In the genomic region with DNA sequence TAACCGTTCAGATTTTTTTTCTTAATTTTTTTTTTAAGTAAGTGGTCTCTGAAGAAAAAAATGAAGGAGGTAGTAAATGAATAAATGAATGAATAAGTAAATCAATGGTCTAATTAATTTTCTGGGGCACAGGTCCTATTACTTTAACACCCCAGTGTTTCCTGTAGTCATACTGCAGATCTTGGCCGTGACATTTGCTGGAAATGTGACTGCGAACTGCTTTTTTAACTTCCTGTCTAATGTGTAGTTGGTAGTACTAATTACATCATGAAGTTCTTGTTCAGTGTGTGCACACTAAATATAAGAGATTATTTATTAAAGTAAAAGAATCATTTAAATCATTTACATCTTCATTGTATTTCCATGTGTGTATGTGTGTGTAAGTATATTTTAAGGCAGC, we compare ENCODE assay signal across 26 cellular contexts. TPM values are rescaled to one million over a fixed set of nuclear protein-coding genes. Genes with fewer than 3 reads are reported as not detected.
DNase-seq lines count a peak whose midpoint lies in the region; ATAC-seq lines count a peak whose summit lies in the region.
"Had no signal": no experiment of that assay in that cellular context is flagged by ENCODE, and none has a peak within 500 bp of the region (broad histone marks: within the 10 kb centered on the region; RNA-seq: fewer than 3 reads in every experiment).

No MANE protein-coding gene starts in this region.

- peaks cover 49% of the 10 kb centered on the region for H3K36me3 Mint-ChIP-seq in activated naive CD4-positive, alpha-beta T cell treated with anti-CD3 and anti-CD28 coated beads for 36 hours (ENCODE audit: low read depth)
- H3K36me3 Mint-ChIP-seq in activated CD4-positive, alpha-beta memory T cell treated with anti-CD3 and anti-CD28 coated beads for 36 hours = peaks cover 35% of the 10 kb centered on the region
- peaks cover 28% of the 10 kb centered on the region for H3K36me3 Mint-ChIP-seq in central memory CD8-positive, alpha-beta T cell (ENCODE audit: insufficient read depth)

- H3K79me2 ChIP-seq in Karpas-422 (ENCODE audit: low read length) = peaks cover 99% of the 10 kb centered on the region

- CTCF ChIA-PET in activated naive CD4-positive, alpha-beta T cell treated with anti-CD3 and anti-CD28 coated beads for 36 hours (lab: Charles Lee) = no interaction called here
- CTCF ChIA-PET in activated CD4-positive, alpha-beta memory T cell treated with anti-CD3 and anti-CD28 coated beads for 36 hours (lab: Charles Lee) = no interaction called here

- DNase-seq in activated naive CD4-positive, alpha-beta T cell treated with anti-CD3 and anti-CD28 coated beads for 36 hours = peak; percentile 60
- DNase-seq in activated naive CD4-positive, alpha-beta T cell treated with anti-CD3 and anti-CD28 coated beads, Interleukin-2, amount 50 U/mL, for 16 hours = no peak
- DNase-seq in activated CD4-positive, alpha-beta memory T cell treated with anti-CD3 and anti-CD28 coated beads for 36 hours = peak; percentile 25
- DNase-seq in central memory CD8-positive, alpha-beta T cell (ENCODE audit: low spot score in 2 of 2) = no peak
- DNase-seq in stimulated activated naive CD8-positive, alpha-beta T cell treated with anti-CD3 and anti-CD28 coated beads, Interleukin-15, amount 100 ng/mL, for 72 hours = no peak
- no peak for DNase-seq in Karpas-422
- no peak for DNase-seq in stimulated activated CD4-positive, alpha-beta T cell treated with anti-CD3 and anti-CD28 coated beads, Interleukin-4, amount 100 ng/mL, for 1 hour
- DNase-seq: aorta; DMS153; H9; hypothalamus; KG1; left colon; mesenchymal stem cell; MG63; NCI-H1105; NCI-H187; NCI-H2171; RPMI8226; SJCRH30; small intestine; stimulated activated naive CD4-positive, alpha-beta T cell treated with Interleukin-2 at 50 U/mL for 16 hours; WERI-Rb-1 had no signal

- no peak overlapping the region for H3K4me3 Mint-ChIP-seq in activated naive CD4-positive, alpha-beta T cell treated with anti-CD3 and anti-CD28 coated beads for 36 hours
- no peak overlapping the region for H3K4me3 Mint-ChIP-seq in activated CD4-positive, alpha-beta memory T cell treated with anti-CD3 and anti-CD28 coated beads for 36 hours
- H3K4me3 Mint-ChIP-seq in central memory CD8-positive, alpha-beta T cell = peak overlapping the region; percentile 9
- H3K4me3 Mint-ChIP-seq in stimulated activated naive CD8-positive, alpha-beta T cell treated with anti-CD3 and anti-CD28 coated beads, Interleukin-15, amount 100 ng/mL, for 72 hours = peak overlapping the region; percentile 44 to 51
- H3K4me3 Mint-ChIP-seq: H9 had no signal

- H2AFZ ChIP-seq in Karpas-422 (ENCODE audit: low read length) = no peak overlapping the region

- H3K4me2 ChIP-seq in Karpas-422 (ENCODE audit: low read depth, low read length, poor library complexity, severe bottlenecking) = no peak overlapping the region

- no peaks in the 10 kb centered on the region for H3K27me3 Mint-ChIP-seq in activated naive CD4-positive, alpha-beta T cell treated with anti-CD3 and anti-CD28 coated beads for 36 hours (ENCODE audit: low read depth)
- no peaks in the 10 kb centered on the region for H3K27me3 Mint-ChIP-seq in activated CD4-positive, alpha-beta memory T cell treated with anti-CD3 and anti-CD28 coated beads for 36 hours
- H3K27me3 Mint-ChIP-seq in central memory CD8-positive, alpha-beta T cell = no peaks in the 10 kb centered on the region
- no peaks in the 10 kb centered on the region for H3K27me3 Mint-ChIP-seq in stimulated activated naive CD8-positive, alpha-beta T cell treated with anti-CD3 and anti-CD28 coated beads, Interleukin-15, amount 100 ng/mL, for 72 hours

- H3K4me3 ChIP-seq in Karpas-422 (ENCODE audit: low read length) = no peak overlapping the region
- H3K4me3 ChIP-seq: MG63, right atrium auricular region, SJCRH30, thoracic aorta had no signal

- H3K4me1 ChIP-seq in Karpas-422 (ENCODE audit: low read length) = peaks cover 8% of the 10 kb centered on the region
- H3K4me1 ChIP-seq: SJCRH30 had no signal

- no peaks in the 10 kb centered on the region for H3K9me3 ChIP-seq in Karpas-422 (ENCODE audit: low read length)

- POLR2A ChIA-PET in activated CD4-positive, alpha-beta memory T cell treated with anti-CD3 and anti-CD28 coated beads for 36 hours (lab: Charles Lee) = no interaction called here

- no peaks in the 10 kb centered on the region for H3K27me3 ChIP-seq in Karpas-422 (ENCODE audit: low read length)
- H3K27me3 ChIP-seq: MG63, right atrium auricular region, SJCRH30 had no signal

- intact Hi-C loops in activated naive CD4-positive, alpha-beta T cell treated with anti-CD3 and anti-CD28 coated beads for 36 hours (cut with micrococcal nuclease) = no loop called here
- intact Hi-C loops in activated CD4-positive, alpha-beta memory T cell treated with anti-CD3 and anti-CD28 coated beads for 36 hours (cut with micrococcal nuclease) = no loop called here

- peaks cover 4% of the 10 kb centered on the region; the same call in 1 of the 2 replicates for H3K36me3 ChIP-seq in Karpas-422 (ENCODE audit: insufficient read depth, low read length)
- H3K36me3 ChIP-seq: right atrium auricular region, thoracic aorta had no signal

- no peak overlapping the region for H3K27ac ChIP-seq in Karpas-422 (ENCODE audit: low read length)
- H3K27ac ChIP-seq: epithelial cell of prostate, right atrium auricular region, SJCRH30, thoracic aorta, WERI-Rb-1 had no signal

- ATAC-seq in central memory CD8-positive, alpha-beta T cell (replicated peaks; ENCODE audit: extremely low read depth, poor library complexity, severe bottlenecking) = peak; percentile 36
- no peak for ATAC-seq in stimulated activated naive CD8-positive, alpha-beta T cell treated with anti-CD3 and anti-CD28 coated beads, Interleukin-15, amount 100 ng/mL, for 72 hours
- ATAC-seq: left colon had no signal

- H3K27ac Mint-ChIP-seq in activated naive CD4-positive, alpha-beta T cell treated with anti-CD3 and anti-CD28 coated beads for 36 hours = peak overlapping the region; percentile 61
- peak overlapping the region; percentile 31 for H3K27ac Mint-ChIP-seq in activated CD4-positive, alpha-beta memory T cell treated with anti-CD3 and anti-CD28 coated beads for 36 hours
- peak overlapping the region; percentile 86 for H3K27ac Mint-ChIP-seq in central memory CD8-positive, alpha-beta T cell (ENCODE audit: low read depth)
- H3K27ac Mint-ChIP-seq in stimulated activated naive CD8-positive, alpha-beta T cell treated with anti-CD3 and anti-CD28 coated beads, Interleukin-15, amount 100 ng/mL, for 72 hours = peak overlapping the region in 1 of 2 donors; percentile 86

- H3K9ac ChIP-seq in Karpas-422 (ENCODE audit: low read length) = no peak overlapping the region

- H3K9me2 ChIP-seq in Karpas-422 (replicated peaks; ENCODE audit: insufficient read depth, low read length) = no peaks in the 10 kb centered on the region

- peaks cover 52% of the 10 kb centered on the region for H3K4me1 Mint-ChIP-seq in activated naive CD4-positive, alpha-beta T cell treated with anti-CD3 and anti-CD28 coated beads for 36 hours (ENCODE audit: low read depth)
- peaks cover 67% of the 10 kb centered on the region for H3K4me1 Mint-ChIP-seq in activated CD4-positive, alpha-beta memory T cell treated with anti-CD3 and anti-CD28 coated beads for 36 hours (ENCODE audit: low read depth)
- H3K4me1 Mint-ChIP-seq in central memory CD8-positive, alpha-beta T cell = peaks cover 60% of the 10 kb centered on the region
- peaks cover 85% of the 10 kb centered on the region for H3K4me1 Mint-ChIP-seq in stimulated activated naive CD8-positive, alpha-beta T cell treated with anti-CD3 and anti-CD28 coated beads, Interleukin-15, amount 100 ng/mL, for 72 hours

- peaks cover 14% of the 10 kb centered on the region; the same call in 1 of the 2 replicates for H4K20me1 ChIP-seq in Karpas-422 (ENCODE audit: insufficient read depth, low read depth, low read length)

- H3K9me3 Mint-ChIP-seq in activated naive CD4-positive, alpha-beta T cell treated with anti-CD3 and anti-CD28 coated beads for 36 hours = peaks cover 8% of the 10 kb centered on the region
- H3K9me3 Mint-ChIP-seq in activated CD4-positive, alpha-beta memory T cell treated with anti-CD3 and anti-CD28 coated beads for 36 hours = peaks cover 11% of the 10 kb centered on the region
- H3K9me3 Mint-ChIP-seq in central memory CD8-positive, alpha-beta T cell = peaks cover 4% of the 10 kb centered on the region
- peaks cover 6 to 14% of the 10 kb centered on the region in 2 donors for H3K9me3 Mint-ChIP-seq in stimulated activated naive CD8-positive, alpha-beta T cell treated with anti-CD3 and anti-CD28 coated beads, Interleukin-15, amount 100 ng/mL, for 72 hours

RNA-seq across cellular contexts. Expression of gene AEBP2, which starts 45.4 kb away (rescaled TPM):
- total RNA-seq in activated naive CD4-positive, alpha-beta T cell treated with anti-CD3 and anti-CD28 coated beads for 36 hours = 10 to 100 TPM; 32.4 to 35.2 TPM
- 10 to 100 TPM; 44.7 to 45.0 TPM for total RNA-seq in activated CD4-positive, alpha-beta memory T cell treated with anti-CD3 and anti-CD28 coated beads for 36 hours
- total RNA-seq in Karpas-422 (2014; rRNA removed; shearing (Covaris generic); ENCODE audit: low replicate concordance) = 15.5 and 31.6 TPM in 2 replicates

Comparison
In these comparisons a context has a peak if more than half of its experiments do, and no peak if none do; other contexts are left out.
1. DNase-seq: peak in activated naive CD4-positive, alpha-beta T cell treated with anti-CD3 and anti-CD28 coated beads for 36 hours (single experiment) and activated CD4-positive, alpha-beta memory T cell treated with anti-CD3 and anti-CD28 coated beads for 36 hours (single experiment); none in activated naive CD4-positive, alpha-beta T cell treated with anti-CD3 and anti-CD28 coated beads, Interleukin-2, amount 50 U/mL, for 16 hours (single experiment), central memory CD8-positive, alpha-beta T cell (0 of 2), stimulated activated naive CD8-positive, alpha-beta T cell treated with anti-CD3 and anti-CD28 coated beads, Interleukin-15, amount 100 ng/mL, for 72 hours (0 of 2), Karpas-422 (single experiment) and stimulated activated CD4-positive, alpha-beta T cell treated with anti-CD3 and anti-CD28 coated beads, Interleukin-4, amount 100 ng/mL, for 1 hour (single experiment).
2. H3K4me3 Mint-ChIP-seq: peak in central memory CD8-positive, alpha-beta T cell (single experiment) and stimulated activated naive CD8-positive, alpha-beta T cell treated with anti-CD3 and anti-CD28 coated beads, Interleukin-15, amount 100 ng/mL, for 72 hours (2 of 2); none in activated naive CD4-positive, alpha-beta T cell treated with anti-CD3 and anti-CD28 coated beads for 36 hours (single experiment) and activated CD4-positive, alpha-beta memory T cell treated with anti-CD3 and anti-CD28 coated beads for 36 hours (single experiment).